Comparison of ENCODE assay signal across 8 cellular contexts in the genomic region with DNA sequence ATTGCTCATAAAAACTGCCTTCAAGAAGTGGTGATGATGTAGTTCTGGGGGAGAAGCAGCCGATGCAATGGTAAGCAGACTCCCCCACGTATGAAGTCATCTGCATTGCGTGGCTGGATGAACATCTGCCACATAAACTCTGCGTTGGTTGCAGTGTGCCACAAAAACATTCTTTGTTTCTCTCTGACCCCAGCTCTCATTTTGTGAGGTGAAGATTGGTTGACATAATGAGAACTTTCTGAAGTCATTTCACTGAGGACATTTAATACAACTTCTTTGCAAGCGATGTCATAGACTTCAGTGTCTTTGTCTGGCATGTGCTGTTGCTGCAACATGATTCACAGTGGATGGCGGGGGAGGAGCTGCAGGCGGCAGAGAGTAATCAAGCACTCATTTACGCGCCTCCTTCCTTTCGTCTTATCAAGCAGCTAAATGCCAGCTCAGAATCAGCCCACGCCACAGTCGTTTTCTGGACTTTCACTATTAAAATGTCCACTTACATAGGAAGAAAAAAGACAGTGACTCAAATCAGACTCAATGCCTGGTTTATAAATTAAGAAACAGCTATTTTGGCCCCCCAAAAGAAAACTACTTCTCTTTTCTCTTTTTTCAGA.
A peak's percentile ranks its signal among the peaks of the same experiment; 100 is the strongest.
DNase-seq lines count a peak whose midpoint lies in the region; ATAC-seq and TF ChIP-seq lines count a peak whose summit lies in the region.

No MANE protein-coding gene starts in this region.

- peaks cover 43% of the 10 kb centered on the region for H3K27me3 Mint-ChIP-seq in activated CD4-positive, alpha-beta memory T cell treated with anti-CD3 and anti-CD28 coated beads for 36 hours
- H3K27me3 Mint-ChIP-seq in activated CD4-positive, alpha-beta memory T cell treated with anti-CD3 and anti-CD28 coated beads, Interleukin-2, amount 10 ng/mL, durations not matched to agents 7 days and 5 days: peaks cover 38% of the 10 kb centered on the region
- H3K27me3 Mint-ChIP-seq in WTC11 (ENCODE audit: low read depth): no peaks in the 10 kb centered on the region

- H4K20me1 ChIP-seq in PC-9 (ENCODE audit: insufficient read depth): no peaks in the 10 kb centered on the region

- peak; percentile 53 for DNase-seq in activated CD4-positive, alpha-beta memory T cell treated with anti-CD3 and anti-CD28 coated beads for 36 hours
- no peak for DNase-seq in activated CD4-positive, alpha-beta memory T cell treated with anti-CD3 and anti-CD28 coated beads, Interleukin-2, amount 10 ng/mL, durations not matched to agents 7 days and 5 days
- peak in 6 of 7 donors; percentile 36 to 64 (median 59) for DNase-seq in adrenal gland
- peak; percentile 88 for DNase-seq in islet precursor cell
- no peak for DNase-seq in WTC11 (ENCODE audit: low spot score)
- DNase-seq in PC-9: no peak
- DNase-seq in SIG-M5 treated with dmso at 0.1 percent for 504 hours (lab: John Stamatoyannopoulos, UW; ENCODE audit: unreplicated experiment): no peak

- no peaks in the 10 kb centered on the region for H3K27me3 ChIP-seq in adrenal gland
- no peaks in the 10 kb centered on the region for H3K27me3 ChIP-seq in PC-9 (ENCODE audit: insufficient read depth, low read depth)

- H3K36me3 ChIP-seq in adrenal gland (replicated peaks in 1 of 2): no peaks in the 10 kb centered on the region
- no peaks in the 10 kb centered on the region for H3K36me3 ChIP-seq in PC-9 (ENCODE audit: low read depth)

- H2AFZ ChIP-seq in PC-9: no peak overlapping the region

- H3K9me3 ChIP-seq in adrenal gland (replicated peaks in 1 of 3) (no peaks in the 10 kb centered on the region), PC-9 (ENCODE audit: insufficient read depth, low read depth) (no peaks in the 10 kb centered on the region)

- POLR2A ChIA-PET in activated CD4-positive, alpha-beta memory T cell treated with anti-CD3 and anti-CD28 coated beads for 36 hours (lab: Charles Lee): no interaction called here
- POLR2A ChIA-PET in activated CD4-positive, alpha-beta memory T cell treated with anti-CD3 and anti-CD28 coated beads, Interleukin-2, amount 10 ng/mL, durations not matched to agents 7 days and 5 days (lab: Charles Lee): no interaction called here
- POLR2A ChIA-PET in WTC11 (lab: Charles Lee) (no interaction called here), PC-9 (lab: Charles Lee; ENCODE audit: unreplicated experiment) (interaction anchor here (0.7 kb wide), 1 partner anchor 1734 kb away, joined by 4 read pairs; no protein-coding TSS in a partner anchor)

- H3K36me3 Mint-ChIP-seq in activated CD4-positive, alpha-beta memory T cell treated with anti-CD3 and anti-CD28 coated beads for 36 hours: no peaks in the 10 kb centered on the region
- no peaks in the 10 kb centered on the region for H3K36me3 Mint-ChIP-seq in activated CD4-positive, alpha-beta memory T cell treated with anti-CD3 and anti-CD28 coated beads, Interleukin-2, amount 10 ng/mL, durations not matched to agents 7 days and 5 days (ENCODE audit: low read depth)
- H3K36me3 Mint-ChIP-seq in WTC11: peaks cover 10% of the 10 kb centered on the region; the same call in 1 of the 2 replicates

- CTCF ChIA-PET in activated CD4-positive, alpha-beta memory T cell treated with anti-CD3 and anti-CD28 coated beads for 36 hours (lab: Charles Lee): no interaction called here
- CTCF ChIA-PET in activated CD4-positive, alpha-beta memory T cell treated with anti-CD3 and anti-CD28 coated beads, Interleukin-2, amount 10 ng/mL, durations not matched to agents 7 days and 5 days (lab: Charles Lee): interaction anchor here (0.7 kb wide), 1 partner anchor 199 kb away, joined by 3 read pairs; no protein-coding TSS in a partner anchor
- CTCF ChIA-PET in WTC11 (lab: Charles Lee): interaction anchor here (0.6 kb wide), 1 partner anchor 18 kb away, joined by 4 read pairs; no protein-coding TSS in a partner anchor
- CTCF ChIA-PET in PC-9 (lab: Charles Lee): no interaction called here

- no peak overlapping the region for H3K4me3 Mint-ChIP-seq in activated CD4-positive, alpha-beta memory T cell treated with anti-CD3 and anti-CD28 coated beads for 36 hours
- no peak overlapping the region for H3K4me3 Mint-ChIP-seq in activated CD4-positive, alpha-beta memory T cell treated with anti-CD3 and anti-CD28 coated beads, Interleukin-2, amount 10 ng/mL, durations not matched to agents 7 days and 5 days
- H3K4me3 Mint-ChIP-seq in WTC11: no peak overlapping the region

- H3K4me3 ChIP-seq in adrenal gland (peak overlapping the region in 1 of 4 donors; percentile 21), PC-9 (no peak overlapping the region)

- no peaks in the 10 kb centered on the region for H3K79me2 ChIP-seq in PC-9 (ENCODE audit: low read depth)

- BruUV-seq in PC-9 (replicated peaks; lab: Mats Ljungman, UMichigan): no TSS peak

- no peak overlapping the region for H3K27ac Mint-ChIP-seq in activated CD4-positive, alpha-beta memory T cell treated with anti-CD3 and anti-CD28 coated beads for 36 hours
- no peak overlapping the region for H3K27ac Mint-ChIP-seq in activated CD4-positive, alpha-beta memory T cell treated with anti-CD3 and anti-CD28 coated beads, Interleukin-2, amount 10 ng/mL, durations not matched to agents 7 days and 5 days
- H3K27ac Mint-ChIP-seq in WTC11: no peak overlapping the region

- peaks cover 4% of the 10 kb centered on the region for H3K4me1 Mint-ChIP-seq in activated CD4-positive, alpha-beta memory T cell treated with anti-CD3 and anti-CD28 coated beads for 36 hours (ENCODE audit: low read depth)
- peaks cover 5% of the 10 kb centered on the region for H3K4me1 Mint-ChIP-seq in activated CD4-positive, alpha-beta memory T cell treated with anti-CD3 and anti-CD28 coated beads, Interleukin-2, amount 10 ng/mL, durations not matched to agents 7 days and 5 days
- H3K4me1 Mint-ChIP-seq in WTC11: peaks cover 16% of the 10 kb centered on the region

- TF ChIP-seq POLR2A in adrenal gland (IDR thresholded peaks at IDR 0.05): no peak

- H3K4me2 ChIP-seq in PC-9: no peak overlapping the region

- H3K4me1 ChIP-seq in adrenal gland (replicated peaks in 1 of 2): no peaks in the 10 kb centered on the region
- no peaks in the 10 kb centered on the region for H3K4me1 ChIP-seq in PC-9 (replicated peaks; ENCODE audit: insufficient read depth)

- intact Hi-C loops in activated CD4-positive, alpha-beta memory T cell treated with anti-CD3 and anti-CD28 coated beads for 36 hours (cut with micrococcal nuclease): no loop called here
- intact Hi-C loops in adrenal gland (cut with DNase I) (no loop called here), PC-9 (cut with micrococcal nuclease; ENCODE audit: unreplicated experiment) (no loop called here)

- ATAC-seq in HG03097 (IDR thresholded peaks at IDR 0.05; ENCODE audit: low FRiP score, unreplicated experiment) (peak; percentile 67), WTC11 (no peak)

- no peaks in the 10 kb centered on the region for H3K9me2 ChIP-seq in PC-9 (ENCODE audit: insufficient read depth)

- peaks cover 5% of the 10 kb centered on the region for H3K9me3 Mint-ChIP-seq in activated CD4-positive, alpha-beta memory T cell treated with anti-CD3 and anti-CD28 coated beads for 36 hours
- peaks cover 6% of the 10 kb centered on the region for H3K9me3 Mint-ChIP-seq in activated CD4-positive, alpha-beta memory T cell treated with anti-CD3 and anti-CD28 coated beads, Interleukin-2, amount 10 ng/mL, durations not matched to agents 7 days and 5 days
- peaks cover 29% of the 10 kb centered on the region for H3K9me3 Mint-ChIP-seq in WTC11

- no peak overlapping the region for H3K27ac ChIP-seq in adrenal gland
- no peak overlapping the region for H3K27ac ChIP-seq in PC-9

- no peak for TF ChIP-seq CTCF in adrenal gland (IDR thresholded peaks at IDR 0.05)
- TF ChIP-seq CTCF in WTC11 (IDR thresholded peaks at IDR 0.05): no peak
- TF ChIP-seq CTCF in PC-9 (conservative IDR thresholded peaks at IDR 0.05): no peak

- 40 to 59% (median 48%) methylated on average over 10 to 12 of the region's 12 CpGs for WGBS in adrenal gland, 4 donors

- H3F3A ChIP-seq in PC-9 (ENCODE audit: insufficient read depth, low read depth): no peaks in the 10 kb centered on the region

TF ChIP-seq in WTC11, 78 proteins besides CTCF, POLR2A, EP300 and RAD21 (continues in another document):
- no peak for TF ChIP-seq RELA (CRISPR knock-in tag; IDR thresholded peaks at IDR 0.05; ENCODE audit: borderline replicate concordance)
- TF ChIP-seq, protein P1, sequence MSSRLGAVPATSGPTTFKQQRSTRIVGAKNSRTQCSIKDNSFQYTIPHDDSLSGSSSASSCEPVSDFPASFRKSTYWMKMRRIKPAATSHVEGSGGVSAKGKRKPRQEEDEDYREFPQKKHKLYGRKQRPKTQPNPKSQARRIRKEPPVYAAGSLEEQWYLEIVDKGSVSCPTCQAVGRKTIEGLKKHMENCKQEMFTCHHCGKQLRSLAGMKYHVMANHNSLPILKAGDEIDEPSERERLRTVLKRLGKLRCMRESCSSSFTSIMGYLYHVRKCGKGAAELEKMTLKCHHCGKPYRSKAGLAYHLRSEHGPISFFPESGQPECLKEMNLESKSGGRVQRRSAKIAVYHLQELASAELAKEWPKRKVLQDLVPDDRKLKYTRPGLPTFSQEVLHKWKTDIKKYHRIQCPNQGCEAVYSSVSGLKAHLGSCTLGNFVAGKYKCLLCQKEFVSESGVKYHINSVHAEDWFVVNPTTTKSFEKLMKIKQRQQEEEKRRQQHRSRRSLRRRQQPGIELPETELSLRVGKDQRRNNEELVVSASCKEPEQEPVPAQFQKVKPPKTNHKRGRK (CRISPR knock-in tag; IDR thresholded peaks at IDR 0.05; ENCODE audit: borderline replicate concordance): no peak

Comparison
In these comparisons a context has a peak if more than half of its experiments do, and no peak if none do; other contexts are left out.
1. DNase-seq: peak in activated CD4-positive, alpha-beta memory T cell treated with anti-CD3 and anti-CD28 coated beads for 36 hours (single experiment), adrenal gland (6 of 7) and islet precursor cell (single experiment); none in activated CD4-positive, alpha-beta memory T cell treated with anti-CD3 and anti-CD28 coated beads, Interleukin-2, amount 10 ng/mL, durations not matched to agents 7 days and 5 days (single experiment), WTC11 (single experiment), PC-9 (0 of 2) and SIG-M5 treated with dmso at 0.1 percent for 504 hours (single experiment).
2. CTCF ChIA-PET loops: an anchor here in activated CD4-positive, alpha-beta memory T cell treated with anti-CD3 and anti-CD28 coated beads, Interleukin-2, amount 10 ng/mL, durations not matched to agents 7 days and 5 days (0.7 kb wide) and WTC11 (0.6 kb wide); none called in activated CD4-positive, alpha-beta memory T cell treated with anti-CD3 and anti-CD28 coated beads for 36 hours and PC-9.